Comparison of ENCODE assay signal across 1 cellular context in the genomic region with DNA sequence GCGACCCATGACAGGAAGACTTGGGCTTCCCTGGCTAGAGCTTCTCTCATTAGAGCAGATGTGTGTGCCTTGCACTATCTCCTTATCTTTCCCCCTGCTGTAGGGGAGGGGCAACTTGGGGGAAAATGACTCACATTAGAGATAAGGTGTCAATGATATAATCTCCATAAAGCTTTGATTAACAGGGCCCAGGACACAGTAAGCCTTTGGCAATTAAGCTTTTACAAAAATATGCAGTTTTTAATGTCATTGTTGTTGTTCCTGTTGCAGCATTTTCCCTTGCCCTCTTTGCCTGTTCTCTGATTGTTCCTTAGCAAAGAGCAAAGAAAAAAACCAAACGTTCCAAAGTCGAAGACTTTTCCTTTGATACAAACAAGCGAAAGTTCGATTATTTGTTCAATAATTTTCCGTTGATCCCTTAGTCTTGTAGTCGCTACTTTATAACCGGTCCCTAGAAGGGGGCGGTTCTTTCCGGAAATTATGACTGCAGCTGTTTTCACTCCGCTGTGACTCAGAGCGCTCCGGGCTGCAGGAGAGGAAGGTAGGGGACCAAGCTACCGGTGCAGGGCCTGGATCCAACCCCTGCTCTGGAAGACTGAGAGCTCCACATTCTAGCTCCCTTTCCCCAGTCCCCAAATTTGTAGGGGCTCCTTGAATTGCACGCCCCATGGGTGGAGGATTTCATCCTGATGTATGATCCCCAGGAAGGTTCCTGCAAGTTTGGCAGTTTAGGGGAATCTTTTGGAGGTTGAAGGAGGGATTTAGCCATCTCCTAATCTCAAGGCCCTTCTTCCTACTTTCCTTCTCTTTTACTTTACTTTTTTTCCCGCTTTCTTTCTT.
TF ChIP-seq lines count a peak whose summit lies in the region.

A gene with protein sequence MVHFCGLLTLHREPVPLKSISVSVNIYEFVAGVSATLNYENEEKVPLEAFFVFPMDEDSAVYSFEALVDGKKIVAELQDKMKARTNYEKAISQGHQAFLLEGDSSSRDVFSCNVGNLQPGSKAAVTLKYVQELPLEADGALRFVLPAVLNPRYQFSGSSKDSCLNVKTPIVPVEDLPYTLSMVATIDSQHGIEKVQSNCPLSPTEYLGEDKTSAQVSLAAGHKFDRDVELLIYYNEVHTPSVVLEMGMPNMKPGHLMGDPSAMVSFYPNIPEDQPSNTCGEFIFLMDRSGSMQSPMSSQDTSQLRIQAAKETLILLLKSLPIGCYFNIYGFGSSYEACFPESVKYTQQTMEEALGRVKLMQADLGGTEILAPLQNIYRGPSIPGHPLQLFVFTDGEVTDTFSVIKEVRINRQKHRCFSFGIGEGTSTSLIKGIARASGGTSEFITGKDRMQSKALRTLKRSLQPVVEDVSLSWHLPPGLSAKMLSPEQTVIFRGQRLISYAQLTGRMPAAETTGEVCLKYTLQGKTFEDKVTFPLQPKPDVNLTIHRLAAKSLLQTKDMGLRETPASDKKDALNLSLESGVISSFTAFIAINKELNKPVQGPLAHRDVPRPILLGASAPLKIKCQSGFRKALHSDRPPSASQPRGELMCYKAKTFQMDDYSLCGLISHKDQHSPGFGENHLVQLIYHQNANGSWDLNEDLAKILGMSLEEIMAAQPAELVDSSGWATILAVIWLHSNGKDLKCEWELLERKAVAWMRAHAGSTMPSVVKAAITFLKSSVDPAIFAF (plus strand): TSS at position 509 of the 840 bp plus-strand sequence. CDS start 2,062 bp downstream, outside the sequence.

TF ChIP-seq in K562, 482 proteins besides CTCF, POLR2A, EP300 and RAD21 (continued from another document and continues in another):
- no peak for TF ChIP-seq ATF2 (CRISPR knock-in tag; IDR thresholded peaks at IDR 0.05)
- no peak for TF ChIP-seq BHLHE40 (IDR thresholded peaks at IDR 0.05; ENCODE audit: low read length)
- TF ChIP-seq, protein P1, sequence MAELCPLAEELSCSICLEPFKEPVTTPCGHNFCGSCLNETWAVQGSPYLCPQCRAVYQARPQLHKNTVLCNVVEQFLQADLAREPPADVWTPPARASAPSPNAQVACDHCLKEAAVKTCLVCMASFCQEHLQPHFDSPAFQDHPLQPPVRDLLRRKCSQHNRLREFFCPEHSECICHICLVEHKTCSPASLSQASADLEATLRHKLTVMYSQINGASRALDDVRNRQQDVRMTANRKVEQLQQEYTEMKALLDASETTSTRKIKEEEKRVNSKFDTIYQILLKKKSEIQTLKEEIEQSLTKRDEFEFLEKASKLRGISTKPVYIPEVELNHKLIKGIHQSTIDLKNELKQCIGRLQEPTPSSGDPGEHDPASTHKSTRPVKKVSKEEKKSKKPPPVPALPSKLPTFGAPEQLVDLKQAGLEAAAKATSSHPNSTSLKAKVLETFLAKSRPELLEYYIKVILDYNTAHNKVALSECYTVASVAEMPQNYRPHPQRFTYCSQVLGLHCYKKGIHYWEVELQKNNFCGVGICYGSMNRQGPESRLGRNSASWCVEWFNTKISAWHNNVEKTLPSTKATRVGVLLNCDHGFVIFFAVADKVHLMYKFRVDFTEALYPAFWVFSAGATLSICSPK (IDR thresholded peaks at IDR 0.05; ENCODE audit: borderline replicate concordance), result no peak
- TF ChIP-seq RCOR1 (IDR thresholded peaks at IDR 0.05; ENCODE audit: borderline replicate concordance in 1 of 2, low read depth in 2 of 2, low read length in 2 of 2), result peak in 1 of 2 experiments; percentile 70; a peak in 2 of 4 replicates
- TF ChIP-seq, protein P2, sequence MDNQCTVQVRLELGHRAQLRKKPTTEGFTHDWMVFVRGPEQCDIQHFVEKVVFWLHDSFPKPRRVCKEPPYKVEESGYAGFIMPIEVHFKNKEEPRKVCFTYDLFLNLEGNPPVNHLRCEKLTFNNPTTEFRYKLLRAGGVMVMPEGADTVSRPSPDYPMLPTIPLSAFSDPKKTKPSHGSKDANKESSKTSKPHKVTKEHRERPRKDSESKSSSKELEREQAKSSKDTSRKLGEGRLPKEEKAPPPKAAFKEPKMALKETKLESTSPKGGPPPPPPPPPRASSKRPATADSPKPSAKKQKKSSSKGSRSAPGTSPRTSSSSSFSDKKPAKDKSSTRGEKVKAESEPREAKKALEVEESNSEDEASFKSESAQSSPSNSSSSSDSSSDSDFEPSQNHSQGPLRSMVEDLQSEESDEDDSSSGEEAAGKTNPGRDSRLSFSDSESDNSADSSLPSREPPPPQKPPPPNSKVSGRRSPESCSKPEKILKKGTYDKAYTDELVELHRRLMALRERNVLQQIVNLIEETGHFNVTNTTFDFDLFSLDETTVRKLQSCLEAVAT (IDR thresholded peaks at IDR 0.05), result 0 out of 4 replicates have a peak, but pooled peaks of 1 of the 2 experiments have one; percentile 13
- TF ChIP-seq MCM5 (IDR thresholded peaks at IDR 0.05; ENCODE audit: low read depth), result no peak
- TF ChIP-seq MCM7 (IDR thresholded peaks at IDR 0.05), result no peak
- TF ChIP-seq ZBTB7A (IDR thresholded peaks at IDR 0.05; ENCODE audit: borderline replicate concordance, control insufficient read depth, low read depth, low read length), result no peak
- no peak for TF ChIP-seq TSC22D4 (tag; IDR thresholded peaks at IDR 0.05)
- no peak for TF ChIP-seq FOXO4 (CRISPR knock-in tag; IDR thresholded peaks at IDR 0.05)
- no peak for TF ChIP-seq SIRT6 (IDR thresholded peaks at IDR 0.05; ENCODE audit: low read depth, low read length)
- TF ChIP-seq, protein P3, sequence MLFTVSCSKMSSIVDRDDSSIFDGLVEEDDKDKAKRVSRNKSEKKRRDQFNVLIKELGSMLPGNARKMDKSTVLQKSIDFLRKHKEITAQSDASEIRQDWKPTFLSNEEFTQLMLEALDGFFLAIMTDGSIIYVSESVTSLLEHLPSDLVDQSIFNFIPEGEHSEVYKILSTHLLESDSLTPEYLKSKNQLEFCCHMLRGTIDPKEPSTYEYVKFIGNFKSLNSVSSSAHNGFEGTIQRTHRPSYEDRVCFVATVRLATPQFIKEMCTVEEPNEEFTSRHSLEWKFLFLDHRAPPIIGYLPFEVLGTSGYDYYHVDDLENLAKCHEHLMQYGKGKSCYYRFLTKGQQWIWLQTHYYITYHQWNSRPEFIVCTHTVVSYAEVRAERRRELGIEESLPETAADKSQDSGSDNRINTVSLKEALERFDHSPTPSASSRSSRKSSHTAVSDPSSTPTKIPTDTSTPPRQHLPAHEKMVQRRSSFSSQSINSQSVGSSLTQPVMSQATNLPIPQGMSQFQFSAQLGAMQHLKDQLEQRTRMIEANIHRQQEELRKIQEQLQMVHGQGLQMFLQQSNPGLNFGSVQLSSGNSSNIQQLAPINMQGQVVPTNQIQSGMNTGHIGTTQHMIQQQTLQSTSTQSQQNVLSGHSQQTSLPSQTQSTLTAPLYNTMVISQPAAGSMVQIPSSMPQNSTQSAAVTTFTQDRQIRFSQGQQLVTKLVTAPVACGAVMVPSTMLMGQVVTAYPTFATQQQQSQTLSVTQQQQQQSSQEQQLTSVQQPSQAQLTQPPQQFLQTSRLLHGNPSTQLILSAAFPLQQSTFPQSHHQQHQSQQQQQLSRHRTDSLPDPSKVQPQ (CRISPR knock-in tag; IDR thresholded peaks at IDR 0.05; ENCODE audit: borderline replicate concordance), result no peak
- no peak for TF ChIP-seq ELK3 (CRISPR knock-in tag; IDR thresholded peaks at IDR 0.05)
- TF ChIP-seq ELF1 (tag; IDR thresholded peaks at IDR 0.05), result no peak
- peak; percentile 76 for TF ChIP-seq DACH1 (IDR thresholded peaks at IDR 0.05; ENCODE audit: partially characterized antibody)
- 0 out of 2 replicates have a peak, but pooled peaks have one; percentile 32 for TF ChIP-seq HCFC1 (IDR thresholded peaks at IDR 0.05; ENCODE audit: low read depth, low read length)
- no peak for TF ChIP-seq KLF1 (tag; IDR thresholded peaks at IDR 0.05)
- no peak for TF ChIP-seq KDM1A (IDR thresholded peaks at IDR 0.05)
- TF ChIP-seq CBFA2T3 (IDR thresholded peaks at IDR 0.05), result peak; percentile 48
- TF ChIP-seq, protein P4, sequence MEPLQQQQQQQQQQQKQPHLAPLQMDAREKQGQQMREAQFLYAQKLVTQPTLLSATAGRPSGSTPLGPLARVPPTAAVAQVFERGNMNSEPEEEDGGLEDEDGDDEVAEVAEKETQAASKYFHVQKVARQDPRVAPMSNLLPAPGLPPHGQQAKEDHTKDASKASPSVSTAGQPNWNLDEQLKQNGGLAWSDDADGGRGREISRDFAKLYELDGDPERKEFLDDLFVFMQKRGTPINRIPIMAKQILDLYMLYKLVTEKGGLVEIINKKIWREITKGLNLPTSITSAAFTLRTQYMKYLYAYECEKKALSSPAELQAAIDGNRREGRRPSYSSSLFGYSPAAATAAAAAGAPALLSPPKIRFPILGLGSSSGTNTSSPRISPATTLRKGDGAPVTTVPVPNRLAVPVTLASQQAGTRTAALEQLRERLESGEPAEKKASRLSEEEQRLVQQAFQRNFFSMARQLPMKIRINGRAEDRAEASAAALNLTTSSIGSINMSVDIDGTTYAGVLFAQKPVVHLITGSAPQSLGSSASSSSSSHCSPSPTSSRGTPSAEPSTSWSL (CRISPR knock-in tag; IDR thresholded peaks at IDR 0.05; ENCODE audit: borderline replicate concordance), result no peak
- no peak for TF ChIP-seq NCOA4 (IDR thresholded peaks at IDR 0.05; ENCODE audit: partially characterized antibody)
- peak; percentile 48; the same call in 1 of the 2 replicates for TF ChIP-seq MAFK (IDR thresholded peaks at IDR 0.05; ENCODE audit: low read length)
- no peak for TF ChIP-seq TRIM28 (IDR thresholded peaks at IDR 0.05)
- no peak for TF ChIP-seq TCFL5 (CRISPR knock-in tag; conservative IDR thresholded peaks at IDR 0.05)
- peak; percentile 86 for TF ChIP-seq KDM5B (IDR thresholded peaks at IDR 0.05; ENCODE audit: insufficient replicate concordance, low read depth, low read length)
- TF ChIP-seq GTF2E2 (tag; IDR thresholded peaks at IDR 0.05), result no peak
- no peak for TF ChIP-seq MTA1 (IDR thresholded peaks at IDR 0.05; ENCODE audit: borderline replicate concordance)
- TF ChIP-seq ZNF76 (CRISPR knock-in tag; IDR thresholded peaks at IDR 0.05; ENCODE audit: borderline replicate concordance), result no peak
- TF ChIP-seq UBTF (IDR thresholded peaks at IDR 0.05; ENCODE audit: borderline replicate concordance in 1 of 2, low read depth in 2 of 2, low read length in 2 of 2), result 0 out of 4 replicates have a peak, but pooled peaks have one; percentile 35 to 66
